ENCODE assay signal across 10 cellular contexts in genomic region chr7:108311446-108312168, GRCh38.
DNase-seq lines count a peak whose midpoint lies in the region; ATAC-seq and TF ChIP-seq lines count a peak whose summit lies in the region.
"Had no signal": no experiment of that assay in that cellular context is flagged by ENCODE, and none has a peak within 500 bp of the region (broad histone marks: within the 10 kb centered on the region; RNA-seq: fewer than 3 reads in every experiment).

No MANE protein-coding gene starts in this region.

- no peaks in the 10 kb centered on the region for H3K36me3 ChIP-seq in BLaER1 treated with 17β-estradiol and CSF1 and Interleukin-3, amounts not matched to agents 10 nM and 100 nM

- H4K20me1 ChIP-seq in BLaER1 treated with 17β-estradiol and CSF1 and Interleukin-3, amounts not matched to agents 10 nM and 100 nM: no peaks in the 10 kb centered on the region

- H3K9me3 ChIP-seq in BLaER1 treated with 17β-estradiol and CSF1 and Interleukin-3, amounts not matched to agents 10 nM and 100 nM (replicated peaks in 1 of 11): peaks cover 0 to 5% (median 0%) of the 10 kb centered on the region in 11 experiments; a peak in 1 of 22 replicates

- H3K27ac ChIP-seq in BLaER1 treated with 17β-estradiol and CSF1 and Interleukin-3, amounts not matched to agents 10 nM and 100 nM: peak overlapping the region in 6 of 11 experiments; percentile 26 to 80 (median 62); a peak in 11 of 22 replicates

- no peak overlapping the region for H3K27ac Mint-ChIP-seq in natural killer cell treated with Interleukin-12 subunit alpha and Interleukin-12 subunit beta and Interleukin-15 and Interleukin-18, amount 100 ng/mL, for 72 hours
- H3K27ac Mint-ChIP-seq in progenitor cell of endocrine pancreas: no peak overlapping the region
- H3K27ac Mint-ChIP-seq: CD4-positive, alpha-beta memory T cell had no signal

- H3K9me3 Mint-ChIP-seq in natural killer cell treated with Interleukin-12 subunit alpha and Interleukin-12 subunit beta and Interleukin-15 and Interleukin-18, amount 100 ng/mL, for 72 hours: no peaks in the 10 kb centered on the region
- peaks cover 4% of the 10 kb centered on the region for H3K9me3 Mint-ChIP-seq in progenitor cell of endocrine pancreas (ENCODE audit: low read depth)

- H3K4me3 Mint-ChIP-seq in natural killer cell treated with Interleukin-12 subunit alpha and Interleukin-12 subunit beta and Interleukin-15 and Interleukin-18, amount 100 ng/mL, for 72 hours: no peak overlapping the region
- H3K4me3 Mint-ChIP-seq in progenitor cell of endocrine pancreas (ENCODE audit: low read depth): no peak overlapping the region
- H3K4me3 Mint-ChIP-seq: CD4-positive, alpha-beta memory T cell had no signal

- no peak overlapping the region for H3K4me3 ChIP-seq in BLaER1 treated with 17β-estradiol and CSF1 and Interleukin-3, amounts not matched to agents 10 nM and 100 nM
- H3K4me3 ChIP-seq in epithelial cell of proximal tubule (ENCODE audit: low read depth, low read length): no peak overlapping the region

- no peaks in the 10 kb centered on the region for H3K4me1 Mint-ChIP-seq in natural killer cell treated with Interleukin-12 subunit alpha and Interleukin-12 subunit beta and Interleukin-15 and Interleukin-18, amount 100 ng/mL, for 72 hours (ENCODE audit: low read depth in 2 of 2)
- peaks cover 20% of the 10 kb centered on the region for H3K4me1 Mint-ChIP-seq in progenitor cell of endocrine pancreas (ENCODE audit: low read depth)
- H3K4me1 Mint-ChIP-seq: CD4-positive, alpha-beta memory T cell had no signal

- no peak for TF ChIP-seq CTCF in epithelial cell of proximal tubule (conservative IDR thresholded peaks at IDR 0.05; ENCODE audit: low read depth, low read length)
- no peak for TF ChIP-seq CTCF in progenitor cell of endocrine pancreas (IDR thresholded peaks at IDR 0.05; ENCODE audit: unreplicated experiment)

- ATAC-seq in GM21367 (IDR thresholded peaks at IDR 0.05; ENCODE audit: unreplicated experiment) (peak; percentile 47), HG03571 (IDR thresholded peaks at IDR 0.05; ENCODE audit: unreplicated experiment) (peak; percentile 44)
- ATAC-seq in natural killer cell treated with Interleukin-12 subunit alpha and Interleukin-12 subunit beta and Interleukin-15 and Interleukin-18, amount 100 ng/mL, for 72 hours: no peak

- H3K4me1 ChIP-seq in BLaER1 treated with 17β-estradiol and CSF1 and Interleukin-3, amounts not matched to agents 10 nM and 100 nM: peaks cover 0 to 61% (median 3%) of the 10 kb centered on the region in 10 experiments; a peak in 9 of 20 replicates

- H3K4me2 ChIP-seq in BLaER1 treated with 17β-estradiol and CSF1 and Interleukin-3, amounts not matched to agents 10 nM and 100 nM: peak overlapping the region in 6 of 11 experiments; percentile 0 to 77 (median 56); a peak in 8 of 22 replicates

- H3K9ac ChIP-seq in BLaER1 treated with 17β-estradiol and CSF1 and Interleukin-3, amounts not matched to agents 10 nM and 100 nM: peak overlapping the region in 2 of 11 experiments; percentile 32 to 35; a peak in 3 of 22 replicates

- DNase-seq in epithelial cell of proximal tubule (ENCODE audit: low read depth) (peak; percentile 95), amygdala (lab: John Stamatoyannopoulos, UW) (no peak), progenitor cell of endocrine pancreas (ENCODE audit: low spot score, unreplicated experiment) (no peak)
- DNase-seq in activated effector memory CD4-positive, alpha-beta T cell treated with Interleukin-2 at 50 U/mL for 16 hours: no peak
- DNase-seq in natural killer cell treated with Interleukin-12 subunit alpha and Interleukin-12 subunit beta and Interleukin-15 and Interleukin-18, amount 100 ng/mL, for 72 hours (ENCODE audit: low spot score): no peak
- DNase-seq: CD4-positive, alpha-beta memory T cell; NCI-H446 had no signal

- no peaks in the 10 kb centered on the region for H3K27me3 ChIP-seq in BLaER1 treated with 17β-estradiol and CSF1 and Interleukin-3, amounts not matched to agents 10 nM and 100 nM

- no peaks in the 10 kb centered on the region for H3K36me3 Mint-ChIP-seq in natural killer cell treated with Interleukin-12 subunit alpha and Interleukin-12 subunit beta and Interleukin-15 and Interleukin-18, amount 100 ng/mL, for 72 hours
- H3K36me3 Mint-ChIP-seq in progenitor cell of endocrine pancreas (ENCODE audit: insufficient read depth): no peaks in the 10 kb centered on the region
- H3K36me3 Mint-ChIP-seq: CD4-positive, alpha-beta memory T cell had no signal

- no peaks in the 10 kb centered on the region for H3K27me3 Mint-ChIP-seq in natural killer cell treated with Interleukin-12 subunit alpha and Interleukin-12 subunit beta and Interleukin-15 and Interleukin-18, amount 100 ng/mL, for 72 hours
- H3K27me3 Mint-ChIP-seq in progenitor cell of endocrine pancreas: no peaks in the 10 kb centered on the region
- H3K27me3 Mint-ChIP-seq: CD4-positive, alpha-beta memory T cell had no signal

Comparison
In these comparisons a context has a peak if more than half of its experiments do, and no peak if none do; other contexts are left out.
1. ATAC-seq: peak in GM21367 (single experiment) and HG03571 (single experiment); none in natural killer cell treated with Interleukin-12 subunit alpha and Interleukin-12 subunit beta and Interleukin-15 and Interleukin-18, amount 100 ng/mL, for 72 hours (0 of 2).